In genomic region chr9:126363847-126364671, GRCh38 we compare ENCODE assay signal across 16 cellular contexts. TPM values are rescaled to one million over a fixed set of nuclear protein-coding genes. Genes with fewer than 3 reads are reported as not detected.
DNase-seq lines count a peak whose midpoint lies in the region; ATAC-seq and TF ChIP-seq lines count a peak whose summit lies in the region.
"Had no signal": no experiment of that assay in that cellular context is flagged by ENCODE, and none has a peak within 500 bp of the region (broad histone marks: within the 10 kb centered on the region; RNA-seq: fewer than 3 reads in every experiment).

No MANE protein-coding gene starts in this region.

- no peak for TF ChIP-seq POLR2A in esophagus muscularis mucosa (IDR thresholded peaks at IDR 0.05; ENCODE audit: low read depth)

- H3K4me3 Mint-ChIP-seq in neural crest cell = no peak overlapping the region
- H3K4me3 Mint-ChIP-seq in T-helper 17 cell = no peak overlapping the region
- H3K4me3 Mint-ChIP-seq: activated naive CD8-positive, alpha-beta T cell; central memory CD8-positive, alpha-beta T cell; naive thymus-derived CD4-positive, alpha-beta T cell had no signal

- 60% methylated on average over 8 of the region's 8 CpGs for WGBS in esophagus muscularis mucosa

- peaks cover 20% of the 10 kb centered on the region for H3K4me1 Mint-ChIP-seq in neural crest cell
- peaks cover 13% of the 10 kb centered on the region for H3K4me1 Mint-ChIP-seq in T-helper 17 cell

- TF ChIP-seq CTCF in esophagus muscularis mucosa (IDR thresholded peaks at IDR 0.05) = no peak
- TF ChIP-seq CTCF in neural crest cell (conservative IDR thresholded peaks at IDR 0.05) = no peak

- peak; percentile 42 for DNase-seq in AG08396 (ENCODE audit: low spot score)
- peak; percentile 68 to 70 for DNase-seq in SJSA1 (ENCODE audit: low read depth in 1 of 2, low spot score in 2 of 2)
- no peak for DNase-seq in esophagus muscularis mucosa (ENCODE audit: extremely low spot score)
- no peak for DNase-seq in neural crest cell (ENCODE audit: low read depth, low spot score)
- DNase-seq in activated CD4-positive, CD25-positive, alpha-beta regulatory T cell treated with anti-CD3 and anti-CD28 coated beads, Interleukin-2, amount 50 U/mL, for 72 hours = no peak
- no peak for DNase-seq in T-helper 17 cell
- no peak for DNase-seq in occipital lobe (lab: John Stamatoyannopoulos, UW)
- DNase-seq: activated CD8-positive, alpha-beta memory T cell treated with anti-CD3 and anti-CD28 coated beads, Interleukin-2, amount 50 U/mL, for 4 hours; erythroblast; naive thymus-derived CD4-positive, alpha-beta T cell; NCI-H1930; NCI-H510A treated with DMSO at 0.1 percent for 48 hours had no signal

- H3K4me1 ChIP-seq in SJSA1 (replicated peaks) (peaks cover 38% of the 10 kb centered on the region), esophagus muscularis mucosa (peaks cover 11 to 44% (median 42%) of the 10 kb centered on the region in 4 donors)

- peaks cover 48% of the 10 kb centered on the region for H3K36me3 Mint-ChIP-seq in neural crest cell (ENCODE audit: low read depth)
- peaks cover 13% of the 10 kb centered on the region for H3K36me3 Mint-ChIP-seq in T-helper 17 cell (ENCODE audit: low read depth)

- TF ChIP-seq EP300 in esophagus muscularis mucosa (IDR thresholded peaks at IDR 0.05) = no peak

- H3K36me3 ChIP-seq in SJSA1 = no peaks in the 10 kb centered on the region
- H3K36me3 ChIP-seq in esophagus muscularis mucosa = no peaks in the 10 kb centered on the region

- intact Hi-C loops in esophagus muscularis mucosa (cut with DNase I) = no loop called here

- H3K4me3 ChIP-seq in SJSA1 (no peak overlapping the region), esophagus muscularis mucosa (no peak overlapping the region)

- H3K27ac ChIP-seq in SJSA1 (0 out of 2 replicates have a peak overlapping the region, but pooled peaks have one; percentile 2), esophagus muscularis mucosa (replicated peaks in 1 of 4) (peak overlapping the region; percentile 33 to 60 (median 42))

- H3K9me3 Mint-ChIP-seq in neural crest cell = peaks cover 18% of the 10 kb centered on the region

- no peak for ATAC-seq in T-helper 17 cell
- no peak for ATAC-seq in GM21423 (IDR thresholded peaks at IDR 0.05; ENCODE audit: unreplicated experiment)
- ATAC-seq: naive thymus-derived CD4-positive, alpha-beta T cell had no signal

- H3K27me3 Mint-ChIP-seq in neural crest cell (ENCODE audit: low read depth) (no peaks in the 10 kb centered on the region), T-helper 17 cell (peaks cover 4% of the 10 kb centered on the region)
- H3K27me3 Mint-ChIP-seq: activated naive CD8-positive, alpha-beta T cell; central memory CD8-positive, alpha-beta T cell had no signal

- H3K9me3 ChIP-seq in SJSA1 (replicated peaks) (no peaks in the 10 kb centered on the region; the same call in none of the 2 replicates), esophagus muscularis mucosa (peaks cover 4 to 27% (median 13%) of the 10 kb centered on the region in 4 donors), T-helper 17 cell (ENCODE audit: control insufficient read depth, low read length, poor library complexity, severe bottlenecking) (no peaks in the 10 kb centered on the region)

- no peaks in the 10 kb centered on the region for H3K27me3 ChIP-seq in SJSA1 (replicated peaks)
- no peaks in the 10 kb centered on the region for H3K27me3 ChIP-seq in esophagus muscularis mucosa

- H3K27ac Mint-ChIP-seq in neural crest cell (ENCODE audit: unreplicated experiment) (peak overlapping the region; percentile 29), T-helper 17 cell (no peak overlapping the region)
- H3K27ac Mint-ChIP-seq: activated naive CD8-positive, alpha-beta T cell had no signal

RNA-seq across cellular contexts. Expression of gene MVB12B, which starts 37.4 kb away (rescaled TPM):
- 7.8 and 16.1 TPM in 2 replicates for total RNA-seq in SJSA1 (2014; rRNA removed; shearing (Covaris generic))
- total RNA-seq in esophagus muscularis mucosa (10 to 100 TPM; 14.1 to 25.0 (median 18.4) TPM), neural crest cell (65.5 and 68.1 TPM in 2 replicates), T-helper 17 cell (10 to 100 TPM; 10.4 to 13.9 TPM), occipital lobe (28.7 TPM)
- total RNA-seq: HT-29 had no signal

Comparison
In these comparisons a context has a peak if more than half of its experiments do, and no peak if none do; other contexts are left out.
1. DNase-seq: peak in AG08396 (single experiment) and SJSA1 (2 of 2); none in esophagus muscularis mucosa (single experiment), neural crest cell (single experiment), activated CD4-positive, CD25-positive, alpha-beta regulatory T cell treated with anti-CD3 and anti-CD28 coated beads, Interleukin-2, amount 50 U/mL, for 72 hours (single experiment), T-helper 17 cell (0 of 3) and occipital lobe (single experiment).